ENCODE assay signal across 9 cellular contexts in the genomic region with DNA sequence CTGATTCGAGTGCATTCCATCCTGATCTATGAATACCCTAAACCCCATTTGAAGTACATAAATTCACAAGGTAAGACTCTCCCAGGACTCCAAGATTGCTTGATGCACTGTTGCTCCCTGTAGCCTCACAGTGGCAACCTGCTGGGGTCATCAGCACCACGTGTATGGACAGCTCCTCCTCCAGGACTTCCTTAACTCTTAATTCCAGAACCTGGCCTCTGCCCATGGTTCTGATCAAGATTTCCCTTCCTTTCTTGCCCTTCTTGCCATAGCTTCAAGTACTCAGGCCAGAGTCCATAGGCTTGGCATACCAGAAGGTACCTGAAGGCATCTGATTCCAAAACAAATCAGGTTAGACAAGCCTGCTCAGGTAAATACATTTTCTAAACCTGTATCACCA. TPM values are rescaled to one million over a fixed set of nuclear protein-coding genes. Genes with fewer than 3 reads are reported as not detected.
DNase-seq lines count a peak whose midpoint lies in the region; ATAC-seq, FAIRE-seq and TF ChIP-seq lines count a peak whose summit lies in the region.
"Had no signal": no experiment of that assay in that cellular context is flagged by ENCODE, and none has a peak within 500 bp of the region (broad histone marks: within the 10 kb centered on the region; RNA-seq: fewer than 3 reads in every experiment).

No MANE protein-coding gene starts in this region.

- H3K27ac Mint-ChIP-seq in neural progenitor cell = no peak overlapping the region

- no peak overlapping the region for H4K8ac ChIP-seq in H1 (ENCODE audit: extremely low read depth, insufficient read depth, low read length)

- H3K36me3 ChIP-seq in H1 (ENCODE audit: control insufficient read depth in 2 of 4, insufficient read depth in 4 of 4, low read length in 3 of 4) (no peaks in the 10 kb centered on the region), neural progenitor cell (no peaks in the 10 kb centered on the region)
- no peaks in the 10 kb centered on the region for H3K36me3 ChIP-seq in effector memory CD4-positive, alpha-beta T cell (ENCODE audit: control insufficient read depth, insufficient read depth, low read length)

- H4K91ac ChIP-seq in H1 (replicated peaks; ENCODE audit: insufficient read length, low read length) = no peak overlapping the region

- DNase-seq in GM03348 (ENCODE audit: low spot score) (peak; percentile 35), NB4 (ENCODE audit: low read depth) (peak; percentile 66), H1 (ENCODE audit: low read depth in 1 of 2, low spot score in 2 of 2) (peak; percentile 25 to 84), neural progenitor cell (ENCODE audit: low spot score) (peak; percentile 88), RCC 7860 (ENCODE audit: low spot score) (no peak), NCI-H2171 treated with DMSO at 0.1 percent for 48 hours (lab: John Stamatoyannopoulos, UW) (no peak)
- no peak for DNase-seq in effector memory CD4-positive, alpha-beta T cell
- DNase-seq: NCI-H2081 treated with DMSO at 0.1 percent for 48 hours had no signal

- POLR2A ChIA-PET in H1 (lab: Charles Lee; ENCODE audit: partially characterized antibody) = no interaction called here

- CTCF ChIA-PET in H1 (lab: Charles Lee; ENCODE audit: partially characterized antibody) = interaction anchor here (0.7 to 1.4 kb wide), 5 partner anchors 9 to 224 kb away, joined by 3 to 5 read pairs (median 3); no protein-coding TSS in a partner anchor

- no peaks in the 10 kb centered on the region for H3K9me3 ChIP-seq in H1 (ENCODE audit: insufficient read depth in 2 of 2, low read depth in 1 of 2, low read length in 1 of 2)
- no peaks in the 10 kb centered on the region for H3K9me3 ChIP-seq in neural progenitor cell (ENCODE audit: low read depth)
- H3K9me3 ChIP-seq in effector memory CD4-positive, alpha-beta T cell (ENCODE audit: control insufficient read depth, low read length) = no peaks in the 10 kb centered on the region

- no peaks in the 10 kb centered on the region for H3K9me3 Mint-ChIP-seq in neural progenitor cell

- H3K4me3 Mint-ChIP-seq in neural progenitor cell = no peak overlapping the region

- H4K20me1 ChIP-seq in H1 (replicated peaks in 1 of 2; ENCODE audit: control insufficient read depth in 1 of 2, insufficient read depth in 2 of 2, low read length in 2 of 2) = peaks cover 2% of the 10 kb centered on the region in 2 experiments
- H4K20me1 ChIP-seq in neural progenitor cell (ENCODE audit: low read depth) = peaks cover 4% of the 10 kb centered on the region

- no peak for TF ChIP-seq CTCF in NB4 (IDR thresholded peaks at IDR 0.05; ENCODE audit: low read depth, low read length)
- TF ChIP-seq CTCF in H1 (IDR thresholded peaks at IDR 0.05; ENCODE audit: control extremely low read depth in 1 of 3, insufficient read depth in 1 of 3, low read depth in 1 of 3, low read length in 3 of 3) = no peak
- TF ChIP-seq CTCF in neural progenitor cell (IDR thresholded peaks at IDR 0.05) = no peak

- no peak overlapping the region for H2AK5ac ChIP-seq in H1 (ENCODE audit: low read depth, low read length)

- peaks cover 8% of the 10 kb centered on the region for H3K27me3 Mint-ChIP-seq in neural progenitor cell (ENCODE audit: insufficient read depth, low read depth)

- H3K79me2 ChIP-seq in H1 (ENCODE audit: control insufficient read depth in 1 of 2, insufficient read depth in 2 of 2, low read length in 2 of 2) (no peaks in the 10 kb centered on the region), neural progenitor cell (ENCODE audit: low read depth) (no peaks in the 10 kb centered on the region)

- no peak overlapping the region for H2BK20ac ChIP-seq in H1 (ENCODE audit: low read length)

- H2BK120ac ChIP-seq in H1 (replicated peaks; ENCODE audit: low read depth, low read length) = no peak overlapping the region

- H3K4me2 ChIP-seq in H1 (ENCODE audit: insufficient read depth in 1 of 2, low read depth in 2 of 2, low read length in 2 of 2) (no peak overlapping the region), neural progenitor cell (no peak overlapping the region)

- no peak overlapping the region for H2BK12ac ChIP-seq in H1 (ENCODE audit: low read depth, low read length)

- TF ChIP-seq EP300 in H1 (IDR thresholded peaks at IDR 0.05; ENCODE audit: borderline replicate concordance in 1 of 2, low read depth in 2 of 2, low read length in 2 of 2) = no peak

- 23% methylated on average over 2 of the region's 2 CpGs; no CpG with 5 or more reads in 1 of the 2 experiments for WGBS in H1 (ENCODE audit: extremely low coverage in 1 of 2, insufficient coverage in 1 of 2, insufficient read length in 1 of 2, insufficient replicate concordance in 2 of 2, low coverage in 1 of 2, low lambda C conversion rate in 2 of 2, missing lambda C conversion rate in 1 of 2), 2 experiments

- H4K5ac ChIP-seq in H1 (ENCODE audit: insufficient read length, low read depth, low read length) = no peak overlapping the region

- H3K4ac ChIP-seq in H1 (replicated peaks; ENCODE audit: insufficient read length, low read depth, low read length) = no peak overlapping the region

- TF ChIP-seq POLR2A in NB4 (IDR thresholded peaks at IDR 0.05; ENCODE audit: extremely low read depth, insufficient read length) = no peak
- no peak for TF ChIP-seq POLR2A in H1 (IDR thresholded peaks at IDR 0.05; ENCODE audit: control extremely low read depth in 1 of 2, low read depth in 2 of 2, low read length in 2 of 2)

- H3K4me1 Mint-ChIP-seq in neural progenitor cell = peaks cover 5% of the 10 kb centered on the region

- H3K27ac ChIP-seq in H1 (ENCODE audit: low read depth, low read length) (no peak overlapping the region), neural progenitor cell (no peak overlapping the region)
- H3K27ac ChIP-seq in effector memory CD4-positive, alpha-beta T cell (ENCODE audit: insufficient read depth, low read length, poor library complexity, severe bottlenecking) = no peak overlapping the region

- H3K36me3 Mint-ChIP-seq in neural progenitor cell = no peaks in the 10 kb centered on the region

- H3K27me3 ChIP-seq in H1 (replicated peaks in 1 of 4; ENCODE audit: control insufficient read depth in 3 of 4, extremely low read depth in 1 of 4, insufficient read depth in 3 of 4, low read length in 3 of 4) (peaks cover 0 to 1% (median 0%) of the 10 kb centered on the region in 4 experiments; a peak in 1 of 7 replicates), neural progenitor cell (no peaks in the 10 kb centered on the region)
- no peaks in the 10 kb centered on the region for H3K27me3 ChIP-seq in effector memory CD4-positive, alpha-beta T cell (replicated peaks; ENCODE audit: control insufficient read depth, insufficient read depth, low read length, poor library complexity, severe bottlenecking)

- H3K9ac ChIP-seq in H1 (replicated peaks in 1 of 4; ENCODE audit: extremely low read depth in 1 of 4, low read depth in 3 of 4, low read length in 3 of 4) (no peak overlapping the region), neural progenitor cell (no peak overlapping the region)

- no peak overlapping the region for H2BK5ac ChIP-seq in H1 (ENCODE audit: low read depth, low read length)

- no peaks in the 10 kb centered on the region for H3K23me2 ChIP-seq in H1 (ENCODE audit: low read depth, low read length)

- peak in 1 of 2 experiments; percentile 32; a peak in 2 of 4 replicates for TF ChIP-seq RAD21 in H1 (IDR thresholded peaks at IDR 0.05 in 1 of 2, conservative IDR thresholded peaks at IDR 0.05 in 1 of 2; ENCODE audit: low read depth in 2 of 2, low read length in 2 of 2)

- ATAC-seq in HG02938 (IDR thresholded peaks at IDR 0.05; ENCODE audit: unreplicated experiment) = no peak

- no peak overlapping the region for H3K4me3 ChIP-seq in NB4 (ENCODE audit: low read depth, low read length)
- H3K4me3 ChIP-seq in H1 (ENCODE audit: extremely low read depth in 1 of 4, insufficient read depth in 2 of 4, low read depth in 3 of 4, low read length in 4 of 4) = no peak overlapping the region
- no peak overlapping the region for H3K4me3 ChIP-seq in neural progenitor cell
- no peak overlapping the region for H3K4me3 ChIP-seq in effector memory CD4-positive, alpha-beta T cell (ENCODE audit: insufficient read depth, low read depth, low read length, poor library complexity, severe bottlenecking)

- H3K14ac ChIP-seq in H1 (ENCODE audit: insufficient read length) = no peak overlapping the region

- H3F3A ChIP-seq in neural progenitor cell (ENCODE audit: low read depth) = no peaks in the 10 kb centered on the region

- no peaks in the 10 kb centered on the region for H3K4me1 ChIP-seq in H1 (replicated peaks in 1 of 4; ENCODE audit: control insufficient read depth in 3 of 4, insufficient read depth in 4 of 4, low read length in 3 of 4)
- H3K4me1 ChIP-seq in neural progenitor cell = no peaks in the 10 kb centered on the region
- H3K4me1 ChIP-seq in effector memory CD4-positive, alpha-beta T cell (ENCODE audit: control insufficient read depth, insufficient read depth, low read length, poor library complexity, severe bottlenecking) = no peaks in the 10 kb centered on the region

- no peak overlapping the region for H3K23ac ChIP-seq in H1 (ENCODE audit: insufficient read length)

- no peaks in the 10 kb centered on the region for H3K79me1 ChIP-seq in H1 (ENCODE audit: low read depth, low read length)

- no peak overlapping the region for H3K56ac ChIP-seq in H1 (replicated peaks; ENCODE audit: insufficient read length, low read depth, low read length)

- H2AFZ ChIP-seq in H1 (ENCODE audit: low read length) = no peak overlapping the region
- H2AFZ ChIP-seq in neural progenitor cell (replicated peaks) = no peak overlapping the region

- FAIRE-seq in H1 (lab: Jason Lieb, UNC) (peak; percentile 99), RCC 7860 (lab: Jason Lieb, UNC) (no peak)

- no peak overlapping the region for H3K18ac ChIP-seq in H1 (ENCODE audit: extremely low read depth, low read length)

- no peak overlapping the region for H2BK15ac ChIP-seq in H1 (ENCODE audit: low read length)

TF ChIP-seq in H1, 55 proteins besides CTCF, POLR2A, EP300 and RAD21 (continues in another document):
- peak; percentile 99 to 100 for TF ChIP-seq SIN3A (conservative IDR thresholded peaks at IDR 0.05 in 1 of 2, IDR thresholded peaks at IDR 0.05 in 1 of 2; ENCODE audit: low read depth in 1 of 2, low read length in 2 of 2)
- TF ChIP-seq SAP30 (IDR thresholded peaks at IDR 0.05; ENCODE audit: insufficient read depth, insufficient replicate concordance, low read length) = peak; percentile 96
- peak; percentile 87 to 88; a peak in 3 of 4 replicates for TF ChIP-seq HDAC2 (IDR thresholded peaks at IDR 0.05; ENCODE audit: borderline replicate concordance in 1 of 2, low read depth in 2 of 2, low read length in 2 of 2)

RNA-seq across cellular contexts. Expression of a gene that starts 34.0 kb away (rescaled TPM):
- total RNA-seq in H1 (2021; fragmentation: NEBNext Ultra II Directional; extraction: Animal tissue kit (Norgen Biotek cat#: 25700)) = 47.0 and 49.9 TPM in 2 replicates
- 30.5 and 30.8 TPM in 2 replicates for polyA plus RNA-seq in H1 (2011; rRNA removed)
- 30.2 TPM for polyA plus RNA-seq in H1 (2011; cell fraction: cytosol; rRNA removed)
- 97.7 TPM for polyA plus RNA-seq in H1 (2011; cell fraction: nucleus; rRNA removed)
- polyA plus RNA-seq in H1 (2012, experiment 1 of 2) = 23.6 to 37.1 TPM (median 26.1 TPM) in 4 replicates
- 6.1 TPM for polyA plus RNA-seq in H1 (2012, experiment 2 of 2)
- 43.2 TPM for polyA plus RNA-seq in H1 (2013, experiment 1 of 2)
- 39.6 TPM for polyA plus RNA-seq in H1 (2013, experiment 2 of 2)
- polyA minus RNA-seq in H1 (2011; rRNA and poly(A)+ RNA removed) = 116 and 123 TPM in 2 replicates
- 41.7 TPM for polyA minus RNA-seq in H1 (2011; cell fraction: cytosol; rRNA and poly(A)+ RNA removed)
- polyA minus RNA-seq in H1 (2011; cell fraction: nucleus; rRNA and poly(A)+ RNA removed) = 173 TPM
- total RNA-seq in neural progenitor cell (ENCODE audit: low replicate concordance) = 50.1 and 61.7 TPM in 2 replicates

Comparison
In these comparisons a context has a peak if more than half of its experiments do, and no peak if none do; other contexts are left out.
1. DNase-seq: peak in GM03348 (single experiment), NB4 (single experiment), H1 (2 of 2) and neural progenitor cell (single experiment); none in effector memory CD4-positive, alpha-beta T cell (0 of 3), RCC 7860 (single experiment) and NCI-H2171 treated with DMSO at 0.1 percent for 48 hours (single experiment).